Comparison of ENCODE assay signal across 9 cellular contexts in genomic region chr15:67067930-67068542, GRCh38. TPM values are rescaled to one million over a fixed set of nuclear protein-coding genes. Genes with fewer than 3 reads are reported as not detected.
DNase-seq lines count a peak whose midpoint lies in the region; ATAC-seq, FAIRE-seq and TF ChIP-seq lines count a peak whose summit lies in the region.
"Had no signal": no experiment of that assay in that cellular context is flagged by ENCODE, and none has a peak within 500 bp of the region (broad histone marks: within the 10 kb centered on the region; RNA-seq: fewer than 3 reads in every experiment).

No MANE protein-coding gene starts in this region.

- ATAC-seq in left cardiac atrium (no peak), GM12878 (peak; percentile 6), HG02642 (IDR thresholded peaks at IDR 0.05; ENCODE audit: poor library complexity, unreplicated experiment) (no peak)

- peak overlapping the region in 1 of 2 experiments; percentile 78 for H3K4ac ChIP-seq in mesenchymal stem cell (ENCODE audit: low read depth in 1 of 2, low read length in 2 of 2)

- no peaks in the 10 kb centered on the region for H3K9me3 ChIP-seq in right atrium auricular region
- no peaks in the 10 kb centered on the region for H3K9me3 ChIP-seq in GM12878 (replicated peaks; ENCODE audit: control insufficient read depth, insufficient read depth, low read length)
- H3K9me3 ChIP-seq in mesenchymal stem cell (ENCODE audit: control insufficient read depth, low read length): no peaks in the 10 kb centered on the region

- CTCF ChIA-PET in GM12878 (lab: Yijun Ruan, JAX): interaction anchor here (1.4 to 4.7 kb wide), 5 partner anchors 12 to 172 kb away, joined by 4 to 57 read pairs (median 6); no protein-coding TSS in a partner anchor

- SMC1A ChIA-PET in GM12878 (lab: Charles Lee; ENCODE audit: uncharacterized antibody, unreplicated experiment): interaction anchor here (0.6 to 9.8 kb wide), 12 partner anchors 13 to 196 kb away, joined by 3 to 192 read pairs (median 4); no protein-coding TSS in a partner anchor

- peaks cover 11% of the 10 kb centered on the region for H3K79me1 ChIP-seq in mesenchymal stem cell (replicated peaks; ENCODE audit: low read length, poor library complexity, severe bottlenecking)

- H3K27me3 ChIP-seq in right atrium auricular region (no peaks in the 10 kb centered on the region), GM12878 (replicated peaks in 1 of 2; ENCODE audit: control insufficient read depth in 2 of 2, insufficient read depth in 2 of 2, low read length in 1 of 2) (no peaks in the 10 kb centered on the region), mesenchymal stem cell (ENCODE audit: control insufficient read depth in 1 of 2, insufficient read depth in 1 of 2, low read length in 2 of 2) (no peaks in the 10 kb centered on the region)

- peak overlapping the region; percentile 33 for H4K8ac ChIP-seq in mesenchymal stem cell (ENCODE audit: low read length)

- H3K18ac ChIP-seq in mesenchymal stem cell (ENCODE audit: low read depth in 1 of 2, low read length in 2 of 2): peak overlapping the region; percentile 90 to 95

- no peak overlapping the region for H3K23ac ChIP-seq in mesenchymal stem cell (ENCODE audit: low read length in 2 of 2)

- H3K9ac ChIP-seq in GM12878 (ENCODE audit: control insufficient read depth, insufficient read depth, low read length): peak overlapping the region; percentile 84
- peak overlapping the region; percentile 92 for H3K9ac ChIP-seq in mesenchymal stem cell (ENCODE audit: low read length)

- TF ChIP-seq POLR2A in GM12878 (IDR thresholded peaks at IDR 0.05; ENCODE audit: low read depth, low read length): no peak

- FAIRE-seq in GM12878 (lab: Jason Lieb, UNC): peak; percentile 7

- TF ChIP-seq EP300 in GM12878 (IDR thresholded peaks at IDR 0.05; ENCODE audit: borderline replicate concordance in 1 of 2, control insufficient read depth in 1 of 2, low read depth in 2 of 2, low read length in 2 of 2): 0 out of 4 replicates have a peak, but pooled peaks of 1 of the 2 experiments have one; percentile 15

- H3K4me3 ChIP-seq in right atrium auricular region (peak overlapping the region; percentile 87 to 90), GM12878 (peak overlapping the region; percentile 80), mesenchymal stem cell (ENCODE audit: insufficient read depth in 1 of 2, low read depth in 1 of 2, low read length in 2 of 2) (peak overlapping the region in 1 of 2 experiments; percentile 91)

- TF ChIP-seq RAD21 in GM12878 (IDR thresholded peaks at IDR 0.05; ENCODE audit: insufficient read depth, low read depth, low read length): no peak

- no peak for TF ChIP-seq CTCF in right atrium auricular region (IDR thresholded peaks at IDR 0.05)
- no peak for TF ChIP-seq CTCF in GM12878 (IDR thresholded peaks at IDR 0.05 in 2 of 3, conservative IDR thresholded peaks at IDR 0.05 in 1 of 3; ENCODE audit: control insufficient read depth in 2 of 3, extremely low read depth in 1 of 3, insufficient read depth in 1 of 3, low read depth in 3 of 3, low read length in 3 of 3)

- peaks cover 6% of the 10 kb centered on the region for H3K36me3 ChIP-seq in right atrium auricular region
- peaks cover 0 to 20% of the 10 kb centered on the region in 2 experiments; a peak in 1 of 4 replicates for H3K36me3 ChIP-seq in GM12878 (ENCODE audit: control insufficient read depth in 2 of 2, insufficient read depth in 2 of 2, low read length in 1 of 2)
- H3K36me3 ChIP-seq in mesenchymal stem cell (ENCODE audit: control insufficient read depth in 1 of 2, insufficient read depth in 2 of 2, low read depth in 1 of 2, low read length in 2 of 2): peaks cover 3 to 32% of the 10 kb centered on the region in 2 experiments

- H2BK120ac ChIP-seq in mesenchymal stem cell (ENCODE audit: low read depth, low read length): peak overlapping the region; percentile 11

- peak overlapping the region; percentile 19 for H2BK5ac ChIP-seq in mesenchymal stem cell (ENCODE audit: low read depth, low read length, poor library complexity, severe bottlenecking)

- peaks cover 2% of the 10 kb centered on the region; the same call in 1 of the 2 replicates for H4K20me1 ChIP-seq in GM12878 (ENCODE audit: control insufficient read depth, insufficient read depth)

- H3K79me2 ChIP-seq in GM12878 (ENCODE audit: control insufficient read depth, insufficient read depth, low read length): peaks cover 66% of the 10 kb centered on the region

- H2BK15ac ChIP-seq in mesenchymal stem cell (ENCODE audit: low read depth, poor library complexity, severe bottlenecking): no peak overlapping the region

- RAD21 ChIA-PET in GM12878 (lab: Charles Lee; ENCODE audit: unreplicated experiment): interaction anchor here (0.7 to 8.4 kb wide), 8 partner anchors 14 to 233 kb away, joined by 3 to 215 read pairs (median 6); no protein-coding TSS in a partner anchor

- H3K4me1 ChIP-seq in right atrium auricular region: peaks cover 0 to 57% of the 10 kb centered on the region in 2 donors
- H3K4me1 ChIP-seq in GM12878 (ENCODE audit: control insufficient read depth, insufficient read depth, low read length): peaks cover 30% of the 10 kb centered on the region
- peaks cover 22% of the 10 kb centered on the region for H3K4me1 ChIP-seq in mesenchymal stem cell (ENCODE audit: control insufficient read depth, insufficient read depth, low read depth, low read length)

- in situ Hi-C loops in GM12878 (cut with MboI): no loop called here

- 78% methylated on average over 3 of the region's 3 CpGs for WGBS in GM12878 (ENCODE audit: insufficient coverage, insufficient replicate concordance, low lambda C conversion rate, missing lambda C conversion rate)
- 15% methylated on average over 3 of the region's 3 CpGs for WGBS in mesenchymal stem cell

- peak overlapping the region; percentile 89 for H3K4me2 ChIP-seq in GM12878 (ENCODE audit: control insufficient read depth, insufficient read depth)
- peak overlapping the region; percentile 94 for H3K4me2 ChIP-seq in mesenchymal stem cell (ENCODE audit: low read length, poor library complexity, severe bottlenecking)

- intact Hi-C loops in left cardiac atrium (cut with DNase I) (loop anchor here (5.0 to 10.0 kb wide), 3 partner anchors 117 to 187 kb away; partner anchors contain the start of genes AAGAB (in 1 of the 2) and IQCH (in 1 of the 2)), GM12878 (cut with micrococcal nuclease; ENCODE audit: unreplicated experiment) (loop anchor here (1.0 to 5.0 kb wide), 3 partner anchors 13 to 234 kb away; no protein-coding TSS in a partner anchor)

- DNase-seq in right atrium auricular region (ENCODE audit: low spot score) (no peak), left cardiac atrium (no peak), GM12878 (ENCODE audit: low read depth, low spot score) (no peak), mesenchymal stem cell (no peak), cortex of kidney (lab: John Stamatoyannopoulos, UW) (no peak), NCI-H524 (lab: John Stamatoyannopoulos, UW) (no peak), NCI-H510A (lab: John Stamatoyannopoulos, UW) (no peak)
- DNase-seq: stimulated activated CD4-positive, alpha-beta T cell treated with anti-CD3 and anti-CD28 coated beads, Interleukin-4, amount 100 ng/mL, for 4 hours had no signal

- peak overlapping the region; percentile 68 for H2AK5ac ChIP-seq in mesenchymal stem cell (ENCODE audit: low read length, severe bottlenecking)

- H2AFZ ChIP-seq in GM12878 (ENCODE audit: control insufficient read depth, low read depth, low read length) (no peak overlapping the region), mesenchymal stem cell (ENCODE audit: low read depth, low read length) (no peak overlapping the region)

- POLR2A ChIA-PET in GM12878 (lab: Charles Lee): interaction anchor here (1.0 to 7.6 kb wide), 5 partner anchors 9 to 33 kb away, joined by 3 to 69 read pairs (median 4); no protein-coding TSS in a partner anchor

- H3K27ac ChIP-seq in right atrium auricular region (peak overlapping the region; percentile 91 to 96), GM12878 (ENCODE audit: control insufficient read depth, insufficient read depth) (peak overlapping the region; percentile 78), mesenchymal stem cell (ENCODE audit: low read length, poor library complexity, severe bottlenecking) (peak overlapping the region; percentile 50)

- H3K14ac ChIP-seq in mesenchymal stem cell (ENCODE audit: low read length in 2 of 2): no peak overlapping the region

- BruUV-seq in GM12878 (replicated peaks; lab: Mats Ljungman, UMichigan): TSS peak; percentile 43

- peak overlapping the region; percentile 6 to 64 for H2BK12ac ChIP-seq in mesenchymal stem cell (ENCODE audit: low read length in 2 of 2)

- H4K91ac ChIP-seq in mesenchymal stem cell (ENCODE audit: low read length): no peak overlapping the region

RNA-seq across cellular contexts. Expression of gene SMAD3, which starts 2.6 kb away (rescaled TPM):
- total RNA-seq in right atrium auricular region: 10 to 100 TPM; 20.8 to 37.8 TPM
- total RNA-seq in left cardiac atrium: 10 to 100 TPM; 24.0 to 37.5 TPM
- 119 and 128 TPM in 2 replicates for total RNA-seq in GM12878 (2013; cell fraction: nucleolus; rRNA removed)
- total RNA-seq in GM12878 (2014; rRNA removed): 12.2 and 15.6 TPM in 2 replicates
- total RNA-seq in GM12878 (2014; rRNA removed; fragmentation: Illumina TruSeq; extraction: Trizol): 11.7 and 13.3 TPM in 2 replicates
- 39.9 and 40.0 TPM in 2 replicates for total RNA-seq in GM12878 (2021)
- polyA plus RNA-seq in GM12878 (2011; ENCODE audit: low read depth): 17.0 TPM
- 15.0 and 28.2 TPM in 2 replicates for polyA plus RNA-seq in GM12878 (2011; rRNA removed)
- polyA plus RNA-seq in GM12878 (2011; cell fraction: cytosol; rRNA removed): 21.5 and 22.5 TPM in 2 replicates
- 85.6 and 92.9 TPM in 2 replicates for polyA plus RNA-seq in GM12878 (2011; cell fraction: nucleus; rRNA removed)
- polyA plus RNA-seq in GM12878 (2012): 41.6 and 42.7 TPM in 2 replicates
- polyA plus RNA-seq in GM12878 (2014; fragmentation: Illumina TruSeq; extraction: Trizol): 31.9 and 43.2 TPM in 2 replicates
- polyA plus RNA-seq in GM12878 (2014; fragmentation: Nextera tagmentation; extraction: Ambion mirVana): 1 to 10 TPM; 5.6 to 6.6 TPM
- 22.4 and 27.7 TPM in 2 replicates for polyA plus RNA-seq in GM12878 (2014; rRNA removed)
- 10 to 100 TPM in 1 of 2 experiments, 1 to 10 TPM in 1; 8.0 to 18.7 TPM for polyA plus RNA-seq in GM12878 (2016; fragmentation: Nextera tagmentation; extraction: Ambion mirVana)
- polyA minus RNA-seq in GM12878 (2011; rRNA and poly(A)+ RNA removed): 23.3 and 26.4 TPM in 2 replicates
- 11.1 and 14.3 TPM in 2 replicates for polyA minus RNA-seq in GM12878 (2011; cell fraction: cytosol; rRNA and poly(A)+ RNA removed)
- polyA minus RNA-seq in GM12878 (2011; cell fraction: nucleus; rRNA and poly(A)+ RNA removed): 17.3 and 26.6 TPM in 2 replicates
- 126 TPM for polyA plus RNA-seq in mesenchymal stem cell (2013, experiment 1 of 2)
- 125 TPM for polyA plus RNA-seq in mesenchymal stem cell (2013, experiment 2 of 2)
